ENCODE assay signal across 8 cellular contexts in the genomic region with DNA sequence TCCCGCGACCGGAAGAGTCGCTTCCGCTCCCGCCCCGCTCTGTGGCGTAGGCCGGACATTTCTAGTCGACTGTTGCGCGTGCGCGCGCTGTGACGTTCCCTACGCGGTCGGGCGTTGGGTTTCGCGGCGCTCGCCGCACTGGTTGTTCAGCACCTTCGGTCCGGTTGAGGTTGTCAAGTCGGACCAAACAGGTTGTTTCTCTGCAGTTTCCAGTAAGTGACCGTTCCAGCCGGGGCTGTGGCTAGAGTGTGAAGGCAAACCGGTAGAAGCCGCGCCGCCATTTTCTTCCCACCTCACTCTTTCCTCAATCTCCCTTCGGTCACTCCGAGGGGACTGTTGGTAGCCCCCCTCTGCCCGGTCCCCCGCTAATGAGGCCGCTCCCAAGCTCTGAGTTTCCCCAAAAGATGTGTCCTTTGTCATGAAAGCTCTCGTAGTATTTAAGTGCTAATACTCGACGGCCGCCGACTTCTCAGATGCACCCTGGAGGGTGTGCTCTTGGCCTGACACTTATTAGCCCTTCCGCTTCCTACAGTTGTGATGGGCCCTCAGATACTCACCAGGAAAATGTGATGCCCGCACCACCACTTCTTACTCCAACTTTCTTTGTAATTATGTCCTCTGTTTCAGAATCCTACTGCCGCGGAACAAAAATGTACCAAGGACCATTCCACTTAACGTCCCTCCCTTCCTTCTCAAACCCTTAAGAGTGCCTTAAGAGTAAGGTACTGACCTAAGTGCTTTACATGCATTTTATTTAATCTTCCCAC. TPM values are rescaled to one million over a fixed set of nuclear protein-coding genes. Genes with fewer than 3 reads are reported as not detected.
A peak's percentile ranks its signal among the peaks of the same experiment; 100 is the strongest.
DNase-seq lines count a peak whose midpoint lies in the region; ATAC-seq, FAIRE-seq and TF ChIP-seq lines count a peak whose summit lies in the region.

No MANE protein-coding gene starts in this region.

- peak overlapping the region; percentile 90 to 97 for H3K27ac ChIP-seq in kidney (ENCODE audit: low read depth in 2 of 2, low read length in 2 of 2)

- H3K36me3 ChIP-seq in kidney (ENCODE audit: control insufficient read depth in 1 of 2, insufficient read depth in 2 of 2, low read length in 2 of 2): no peaks in the 10 kb centered on the region

- H3K4me1 ChIP-seq in kidney (ENCODE audit: control insufficient read depth in 1 of 2, insufficient read depth in 1 of 2, low read depth in 1 of 2, low read length in 2 of 2): peaks cover 0 to 4% of the 10 kb centered on the region in 2 donors

- H3K9me3 ChIP-seq in kidney (ENCODE audit: control insufficient read depth in 1 of 2, low read length in 2 of 2): no peaks in the 10 kb centered on the region

- H3K9ac ChIP-seq in kidney (ENCODE audit: low read length in 2 of 2): peak overlapping the region; percentile 85 to 88

- no peak for TF ChIP-seq CTCF in kidney (IDR thresholded peaks at IDR 0.05; ENCODE audit: borderline replicate concordance, extremely low read depth, insufficient read depth)

- FAIRE-seq in kidney (lab: Jason Lieb, UNC): no peak

- H3K4me3 ChIP-seq in kidney (ENCODE audit: low read length in 2 of 2): peak overlapping the region; percentile 85 to 88

- peak; percentile 94 for DNase-seq in AG08395 (ENCODE audit: low spot score)
- DNase-seq in NCI-H446 (lab: John Stamatoyannopoulos, UW): peak; percentile 87 to 98
- DNase-seq in activated CD4-positive, alpha-beta T cell treated with anti-CD3 and anti-CD28 coated beads for 1 hour: peak; percentile 67
- DNase-seq in cerebellum (ENCODE audit: low spot score): peak; percentile 62
- DNase-seq in kidney: peak; percentile 98
- peak; percentile 60 to 77 (median 63) for DNase-seq in stimulated activated CD4-positive, alpha-beta T cell treated with anti-CD3 and anti-CD28 coated beads, Interleukin-12 subunit alpha, Interleukin-12 subunit beta, amount 100 ng/mL, for 48 hours (ENCODE audit: low read depth in 2 of 3, low spot score in 1 of 3)

- ATAC-seq in GM18909 (IDR thresholded peaks at IDR 0.05; ENCODE audit: poor library complexity, unreplicated experiment) (peak; percentile 97), HG03139 (IDR thresholded peaks at IDR 0.05; ENCODE audit: unreplicated experiment) (peak; percentile 96)

- intact Hi-C loops in kidney (cut with DNase I): no loop called here

RNA-seq across cellular contexts. Expression of a gene that starts 56.3 kb away (rescaled TPM):
- total RNA-seq in cerebellum (19.5 TPM), kidney (22.1 TPM)
- polyA plus RNA-seq in kidney (ENCODE audit: insufficient read depth, low read depth, low replicate concordance): 4.8 TPM

Comparison
In these comparisons a context has a peak if more than half of its experiments do, and no peak if none do; other contexts are left out.
1. Peak in every context shown above with its lines: DNase-seq, ATAC-seq, H3K4me3 ChIP-seq and H3K27ac ChIP-seq.